In genomic region chr11:73759520-73760065, GRCh38 we compare ENCODE assay signal across 8 cellular contexts. TPM values are rescaled to one million over a fixed set of nuclear protein-coding genes. Genes with fewer than 3 reads are reported as not detected.
DNase-seq lines count a peak whose midpoint lies in the region; ATAC-seq and TF ChIP-seq lines count a peak whose summit lies in the region.

No MANE protein-coding gene starts in this region.

- in situ Hi-C loops in transverse colon (cut with MboI; ENCODE audit: low pct_ligation_motif_present in 1 of 4, low pct_unique_long_range_greater_than_20kb in 1 of 4, low sequenced_read_pairs in 3 of 4) = no loop called here

- TF ChIP-seq CTCF in Caco-2 (IDR thresholded peaks at IDR 0.05; ENCODE audit: insufficient read depth in 1 of 2, low read depth in 1 of 2, low read length in 1 of 2, severe bottlenecking in 1 of 2, unreplicated experiment in 1 of 2) (peak; percentile 12 to 17), LNCaP clone FGC (IDR thresholded peaks at IDR 0.05; ENCODE audit: control insufficient read depth, extremely low read depth, insufficient read depth) (no peak), MCF 10A (IDR thresholded peaks at IDR 0.05; ENCODE audit: unreplicated experiment) (no peak), lower lobe of right lung (IDR thresholded peaks at IDR 0.05) (peak; percentile 25), transverse colon (IDR thresholded peaks at IDR 0.05) (peak in 3 of 5 experiments; percentile 26 to 59 (median 37))

- POLR2A ChIA-PET in Caco-2 (lab: Charles Lee) = interaction anchor here (2.3 to 2.4 kb wide), 2 partner anchors 25 to 28 kb away, joined by 27 to 38 read pairs; partner anchors contain the start of gene MRPL48
- POLR2A ChIA-PET in MCF 10A (lab: Yijun Ruan, JAX) = interaction anchor here (1.1 to 10.7 kb wide), 7 partner anchors 19 to 411 kb away, joined by 3 to 211 read pairs (median 32); partner anchors contain the start of genes C2CD3, MRPL48 and PPME1

- H3K9me3 Mint-ChIP-seq in Caco-2 (ENCODE audit: unreplicated experiment) (no peaks in the 10 kb centered on the region), MCF 10A (ENCODE audit: unreplicated experiment) (no peaks in the 10 kb centered on the region)

- H3K27ac ChIP-seq in lower lobe of right lung (peak overlapping the region; percentile 95), transverse colon (peak overlapping the region; percentile 94 to 100 (median 98))

- CTCF ChIA-PET in Caco-2 (lab: Charles Lee) (no interaction called here), MCF 10A (lab: Yijun Ruan, JAX) (interaction anchor here (0.6 to 2.8 kb wide), 3 partner anchors 19 to 195 kb away, joined by 3 to 13 read pairs (median 4); no protein-coding TSS in a partner anchor)

- no peaks in the 10 kb centered on the region for H3K27me3 ChIP-seq in Caco-2 (replicated peaks; ENCODE audit: control insufficient read depth, insufficient read depth, low read length)
- H3K27me3 ChIP-seq in lower lobe of right lung (ENCODE audit: low read depth) = no peaks in the 10 kb centered on the region
- H3K27me3 ChIP-seq in transverse colon = no peaks in the 10 kb centered on the region

- peaks cover 21% of the 10 kb centered on the region for H3K4me1 Mint-ChIP-seq in Caco-2 (ENCODE audit: low read depth, unreplicated experiment)
- peaks cover 13% of the 10 kb centered on the region for H3K4me1 Mint-ChIP-seq in MCF 10A (ENCODE audit: insufficient read depth, unreplicated experiment)

- TF ChIP-seq POLR2A in transverse colon (IDR thresholded peaks at IDR 0.05) = no peak

- peak overlapping the region; percentile 92 for H3K4me3 ChIP-seq in Caco-2 (ENCODE audit: low read depth, low read length)
- peak overlapping the region; percentile 90 for H3K4me3 ChIP-seq in LNCaP clone FGC (ENCODE audit: low read depth, low read length)
- H3K4me3 ChIP-seq in lower lobe of right lung = peak overlapping the region; percentile 92
- peak overlapping the region; percentile 86 to 98 (median 90) for H3K4me3 ChIP-seq in transverse colon

- 3 to 6% methylated on average over 4 to 7 of the region's 7 CpGs for WGBS in transverse colon (ENCODE audit: low coverage in 1 of 2), 2 donors

- H3K36me3 Mint-ChIP-seq in Caco-2 (ENCODE audit: insufficient read depth, unreplicated experiment) = peaks cover 23% of the 10 kb centered on the region
- peaks cover 17% of the 10 kb centered on the region for H3K36me3 Mint-ChIP-seq in MCF 10A (ENCODE audit: insufficient read depth, unreplicated experiment)

- TSS peak; percentile 63 for BruUV-seq in Caco-2 (replicated peaks; lab: Mats Ljungman, UMichigan)
- BruUV-seq in MCF 10A (replicated peaks; lab: Mats Ljungman, UMichigan) = TSS peak; percentile 50

- H3K4me1 ChIP-seq in Caco-2 = peaks cover 28% of the 10 kb centered on the region
- peaks cover 35% of the 10 kb centered on the region for H3K4me1 ChIP-seq in lower lobe of right lung
- peaks cover 6 to 51% (median 20%) of the 10 kb centered on the region in 4 donors for H3K4me1 ChIP-seq in transverse colon

- H3K27me3 Mint-ChIP-seq in Caco-2 (ENCODE audit: insufficient read depth, unreplicated experiment) = no peaks in the 10 kb centered on the region
- H3K27me3 Mint-ChIP-seq in MCF 10A (ENCODE audit: insufficient read depth, unreplicated experiment) = no peaks in the 10 kb centered on the region

- peak overlapping the region; percentile 91 for H3K4me3 Mint-ChIP-seq in Caco-2 (ENCODE audit: unreplicated experiment)
- peak overlapping the region; percentile 98 for H3K4me3 Mint-ChIP-seq in MCF 10A (ENCODE audit: unreplicated experiment)

- no peaks in the 10 kb centered on the region for H3K9me3 ChIP-seq in Caco-2
- H3K9me3 ChIP-seq in lower lobe of right lung = no peaks in the 10 kb centered on the region
- H3K9me3 ChIP-seq in transverse colon = no peaks in the 10 kb centered on the region

- H3K27ac Mint-ChIP-seq in Caco-2 (ENCODE audit: unreplicated experiment) (peak overlapping the region; percentile 82), MCF 10A (ENCODE audit: low read depth, unreplicated experiment) (peak overlapping the region; percentile 97)

- no peak for TF ChIP-seq EP300 in transverse colon (IDR thresholded peaks at IDR 0.05; ENCODE audit: low read depth)

- DNase-seq in Caco-2 = no peak
- DNase-seq in LNCaP clone FGC (ENCODE audit: low read depth) = no peak
- DNase-seq in MCF 10A (ENCODE audit: unreplicated experiment) = peak; percentile 27
- DNase-seq in lower lobe of right lung = no peak
- no peak for DNase-seq in transverse colon
- DNase-seq in GM19240 (ENCODE audit: insufficient read length, low spot score) = no peak

- ATAC-seq in lower lobe of right lung (no peak), GM18517 (IDR thresholded peaks at IDR 0.05; ENCODE audit: unreplicated experiment) (no peak), GM18861 (IDR thresholded peaks at IDR 0.05; ENCODE audit: unreplicated experiment) (no peak)

- intact Hi-C loops in Caco-2 (cut with micrococcal nuclease; ENCODE audit: unreplicated experiment) = no loop called here
- intact Hi-C loops in MCF 10A (cut with micrococcal nuclease) = loop anchor here (2.0 kb wide), 1 partner anchor 147 kb away; no protein-coding TSS in a partner anchor
- intact Hi-C loops in lower lobe of right lung (cut with DNase I) = no loop called here
- intact Hi-C loops in transverse colon (cut with DNase I; ENCODE audit: low total_unique reads) = no loop called here

- H3K36me3 ChIP-seq in Caco-2 (ENCODE audit: control insufficient read depth, insufficient read depth, low read length) (no peaks in the 10 kb centered on the region), lower lobe of right lung (no peaks in the 10 kb centered on the region), transverse colon (no peaks in the 10 kb centered on the region)

RNA-seq across cellular contexts. Expression of gene RAB6A, which starts 1.3 kb away (rescaled TPM):
- total RNA-seq in Caco-2 (2022) (210 and 227 TPM in 2 replicates), MCF 10A (2022) (170 and 172 TPM in 2 replicates), lower lobe of right lung (128 TPM), transverse colon (100 to 1,000 TPM in 3 of 4 donors, 10 to 100 TPM in 1; 49.0 to 232 (median 206) TPM)

RNA-seq across cellular contexts. Expression of gene MRPL48, which starts 28.1 kb away (rescaled TPM):
- 111 and 113 TPM in 2 replicates for total RNA-seq in Caco-2 (2022)
- 36.8 and 41.6 TPM in 2 replicates for total RNA-seq in MCF 10A (2022)
- total RNA-seq in lower lobe of right lung = 26.5 TPM
- 10 to 100 TPM in 3 of 4 donors, not detected in 1; 10.5 to 21.1 (median 21.0) TPM for total RNA-seq in transverse colon

Comparison
In these comparisons a context has a peak if more than half of its experiments do, and no peak if none do; other contexts are left out.
1. CTCF ChIP-seq: peak in Caco-2 (2 of 2), lower lobe of right lung (single experiment) and transverse colon (3 of 5); none in LNCaP clone FGC (single experiment) and MCF 10A (single experiment).
2. Peak in every context shown above with its lines, with median percentiles within 50 percentile points of each other: H3K4me3 ChIP-seq.